1 cellular context compared by ENCODE assay signal in the genomic region with DNA sequence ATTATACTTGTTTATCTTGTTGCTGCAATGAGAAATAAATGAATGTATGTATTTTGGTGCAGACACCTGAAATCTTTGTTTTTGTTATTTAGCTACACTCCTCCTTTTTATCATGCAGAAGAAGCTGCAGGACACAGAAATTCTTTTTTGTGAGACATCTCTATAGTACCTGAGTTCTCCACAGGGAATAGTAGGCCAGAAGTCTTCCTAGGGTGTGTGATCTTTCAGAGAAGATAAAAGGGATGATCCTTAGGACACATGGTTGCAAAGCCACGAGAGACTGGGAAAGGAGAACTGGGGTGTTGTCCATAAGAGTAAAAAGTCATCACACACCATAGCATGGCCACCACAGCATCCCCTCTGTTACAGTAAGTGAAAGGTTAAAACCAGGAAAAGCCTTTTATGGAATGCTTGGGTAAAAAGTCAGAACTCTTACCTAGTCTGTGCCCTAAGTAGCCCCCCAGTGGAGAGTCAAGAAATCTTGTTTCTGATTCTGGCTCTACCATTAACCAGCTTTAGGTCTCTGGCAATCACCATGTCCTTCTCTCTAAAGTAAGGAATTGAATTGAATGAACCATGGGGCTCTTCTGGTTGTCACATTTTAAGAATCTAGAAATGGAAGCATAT.
TF ChIP-seq lines count a peak whose summit lies in the region.

No MANE protein-coding gene starts in this region.

TF ChIP-seq in HepG2, 621 proteins besides CTCF, POLR2A, EP300 and RAD21:
- 0 out of 2 replicates have a peak, but pooled peaks have one; percentile 51 for TF ChIP-seq SRF (IDR thresholded peaks at IDR 0.05; ENCODE audit: low read depth, low read length)
- TF ChIP-seq ZNF12 (CRISPR knock-in tag; IDR thresholded peaks at IDR 0.05), result no peak
TF ChIP-seq in HepG2: peak in this region for 1.
